In genomic region chr20:62603021-62603906, GRCh38 we compare ENCODE assay signal across 8 cellular contexts. TPM values are rescaled to one million over a fixed set of nuclear protein-coding genes. Genes with fewer than 3 reads are reported as not detected.
DNase-seq lines count a peak whose midpoint lies in the region; ATAC-seq and TF ChIP-seq lines count a peak whose summit lies in the region.

No MANE protein-coding gene starts in this region.

- H3K4me1 Mint-ChIP-seq in CD4-positive, alpha-beta memory T cell: peaks cover 14 to 29% (median 20%) of the 10 kb centered on the region in 4 donors
- H3K4me1 Mint-ChIP-seq in T-helper 1 cell treated with Interleukin-12 subunit alpha and Interleukin-12 subunit beta and Interleukin-4 antibody, amounts not matched to agents 30 μg/mL and 1 μg/mL, for 36 hours (ENCODE audit: low read depth): peaks cover 31% of the 10 kb centered on the region

- no peaks in the 10 kb centered on the region for H3K36me3 ChIP-seq in CD4-positive, alpha-beta memory T cell (ENCODE audit: insufficient read depth, low read length)
- no peaks in the 10 kb centered on the region for H3K36me3 ChIP-seq in breast epithelium
- no peaks in the 10 kb centered on the region for H3K36me3 ChIP-seq in upper lobe of right lung

- peak; percentile 17 to 72 (median 26) for DNase-seq in CD4-positive, alpha-beta memory T cell
- DNase-seq in LHCN-M2 (ENCODE audit: low read depth) (peak; percentile 78), breast epithelium (ENCODE audit: low spot score in 2 of 2) (peak; percentile 83 to 97), lung microvascular endothelial cell (ENCODE audit: low read depth in 2 of 2) (peak; percentile 83 to 94), upper lobe of right lung (peak; percentile 90), GM19240 (ENCODE audit: insufficient read length, low spot score) (no peak), NCI-H226 (no peak)

- no peak for TF ChIP-seq POLR2A in breast epithelium (IDR thresholded peaks at IDR 0.05)

- peak; percentile 83 for ATAC-seq in upper lobe of right lung

- CTCF ChIA-PET in CD4-positive, alpha-beta memory T cell (lab: Charles Lee; ENCODE audit: partially characterized antibody): interaction anchor here (1.5 to 2.0 kb wide), 2 partner anchors 14 to 191 kb away, joined by 6 to 10 read pairs; no protein-coding TSS in a partner anchor

- peak overlapping the region; percentile 41 to 91 (median 80) for H3K4me3 Mint-ChIP-seq in CD4-positive, alpha-beta memory T cell
- H3K4me3 Mint-ChIP-seq in T-helper 1 cell treated with Interleukin-12 subunit alpha and Interleukin-12 subunit beta and Interleukin-4 antibody, amounts not matched to agents 30 μg/mL and 1 μg/mL, for 36 hours: peak overlapping the region; percentile 71

- H3K27ac Mint-ChIP-seq in CD4-positive, alpha-beta memory T cell: peak overlapping the region in 6 of 7 donors; percentile 61 to 84 (median 78)
- H3K27ac Mint-ChIP-seq in T-helper 1 cell treated with Interleukin-12 subunit alpha and Interleukin-12 subunit beta and Interleukin-4 antibody, amounts not matched to agents 30 μg/mL and 1 μg/mL, for 36 hours: peak overlapping the region; percentile 57

- H3K27me3 ChIP-seq in CD4-positive, alpha-beta memory T cell (ENCODE audit: insufficient read depth, low read length): no peaks in the 10 kb centered on the region
- no peaks in the 10 kb centered on the region for H3K27me3 ChIP-seq in breast epithelium
- peaks cover 11% of the 10 kb centered on the region for H3K27me3 ChIP-seq in upper lobe of right lung

- POLR2A ChIA-PET in CD4-positive, alpha-beta memory T cell (lab: Charles Lee; ENCODE audit: partially characterized antibody): interaction anchor here (0.5 to 1.0 kb wide), 2 partner anchors 14 to 191 kb away, joined by 3 read pairs; no protein-coding TSS in a partner anchor

- peak overlapping the region; percentile 12 to 31 for H3K4me3 ChIP-seq in CD4-positive, alpha-beta memory T cell (ENCODE audit: low read length in 2 of 2)
- H3K4me3 ChIP-seq in breast epithelium (peak overlapping the region in 2 of 3 donors; percentile 33 to 54), upper lobe of right lung (peak overlapping the region; percentile 1)

- H3K9me3 Mint-ChIP-seq in CD4-positive, alpha-beta memory T cell: peaks cover 0 to 5% (median 0%) of the 10 kb centered on the region in 8 donors
- H3K9me3 Mint-ChIP-seq in T-helper 1 cell treated with Interleukin-12 subunit alpha and Interleukin-12 subunit beta and Interleukin-4 antibody, amounts not matched to agents 30 μg/mL and 1 μg/mL, for 36 hours: no peaks in the 10 kb centered on the region

- H3K27ac ChIP-seq in CD4-positive, alpha-beta memory T cell (ENCODE audit: low read depth, low read length): no peak overlapping the region
- peak overlapping the region; percentile 93 for H3K27ac ChIP-seq in breast epithelium
- H3K27ac ChIP-seq in upper lobe of right lung: peak overlapping the region; percentile 55

- peaks cover 26% of the 10 kb centered on the region for H3K4me1 ChIP-seq in CD4-positive, alpha-beta memory T cell (ENCODE audit: insufficient read depth, low read length)
- H3K4me1 ChIP-seq in breast epithelium (peaks cover 15 to 21% of the 10 kb centered on the region in 2 donors), upper lobe of right lung (peaks cover 26% of the 10 kb centered on the region)

- intact Hi-C loops in CD4-positive, alpha-beta memory T cell (cut with micrococcal nuclease): no loop called here
- intact Hi-C loops in breast epithelium (cut with DNase I; ENCODE audit: low total_unique reads): no loop called here
- intact Hi-C loops in upper lobe of right lung (cut with DNase I): no loop called here

- TF ChIP-seq CTCF in breast epithelium (IDR thresholded peaks at IDR 0.05) (no peak), upper lobe of right lung (IDR thresholded peaks at IDR 0.05) (no peak)

- H3K36me3 Mint-ChIP-seq in CD4-positive, alpha-beta memory T cell: no peaks in the 10 kb centered on the region
- no peaks in the 10 kb centered on the region for H3K36me3 Mint-ChIP-seq in T-helper 1 cell treated with Interleukin-12 subunit alpha and Interleukin-12 subunit beta and Interleukin-4 antibody, amounts not matched to agents 30 μg/mL and 1 μg/mL, for 36 hours (ENCODE audit: low read depth)

- peaks cover 8 to 10% of the 10 kb centered on the region in 2 donors for H3K27me3 Mint-ChIP-seq in CD4-positive, alpha-beta memory T cell
- peaks cover 37% of the 10 kb centered on the region for H3K27me3 Mint-ChIP-seq in T-helper 1 cell treated with Interleukin-12 subunit alpha and Interleukin-12 subunit beta and Interleukin-4 antibody, amounts not matched to agents 30 μg/mL and 1 μg/mL, for 36 hours (ENCODE audit: low read depth)

- H3K9me3 ChIP-seq in CD4-positive, alpha-beta memory T cell (ENCODE audit: control insufficient read depth in 1 of 2, low read length in 2 of 2): no peaks in the 10 kb centered on the region
- no peaks in the 10 kb centered on the region for H3K9me3 ChIP-seq in breast epithelium
- no peaks in the 10 kb centered on the region for H3K9me3 ChIP-seq in upper lobe of right lung

RNA-seq across cellular contexts. Expression of gene SLCO4A1, which starts 39.0 kb away (rescaled TPM):
- total RNA-seq in CD4-positive, alpha-beta memory T cell: under 1 TPM; 0.97 to 0.99 TPM
- polyA plus RNA-seq in CD4-positive, alpha-beta memory T cell: under 1 TPM in 1 of 2 donors, not detected in 1; 0.49 TPM
- total RNA-seq in LHCN-M2 (2014; rRNA removed) (0.06 and 0.17 TPM in 2 replicates), breast epithelium (10 to 100 TPM in 2 of 3 donors, 1 to 10 TPM in 1; 8.8 to 26.5 (median 15.4) TPM), lung microvascular endothelial cell (0.60 and 0.65 TPM in 2 replicates), upper lobe of right lung (63.3 TPM)
- polyA plus RNA-seq in LHCN-M2 (2012): 0.04 TPM

Comparison
In these comparisons a context has a peak if more than half of its experiments do, and no peak if none do; other contexts are left out.
1. DNase-seq: peak in CD4-positive, alpha-beta memory T cell (5 of 5), LHCN-M2 (single experiment), breast epithelium (2 of 2), lung microvascular endothelial cell (2 of 2) and upper lobe of right lung (single experiment); none in GM19240 (single experiment) and NCI-H226 (single experiment).
2. Peak in every context shown above with its lines, with median percentiles within 50 percentile points of each other: H3K4me3 ChIP-seq.